Comparison of ENCODE assay signal across 19 cellular contexts in genomic region chr11:67364169-67364568, GRCh38. TPM values are rescaled to one million over a fixed set of nuclear protein-coding genes. Genes with fewer than 3 reads are reported as not detected.
DNase-seq lines count a peak whose midpoint lies in the region; ATAC-seq, FAIRE-seq and TF ChIP-seq lines count a peak whose summit lies in the region.
"Had no signal": no experiment of that assay in that cellular context is flagged by ENCODE, and none has a peak within 500 bp of the region (broad histone marks: within the 10 kb centered on the region; RNA-seq: fewer than 3 reads in every experiment).

No MANE protein-coding gene starts in this region.

- peak overlapping the region; percentile 84 for H3K27ac Mint-ChIP-seq in T-helper 17 cell
- H3K27ac Mint-ChIP-seq in naive thymus-derived CD8-positive, alpha-beta T cell = peak overlapping the region in 6 of 10 donors; percentile 14 to 87 (median 67)
- no peak overlapping the region for H3K27ac Mint-ChIP-seq in activated CD4-positive, alpha-beta memory T cell treated with anti-CD3 and anti-CD28 coated beads, Interleukin-2, amount 10 ng/mL, durations not matched to agents 7 days and 5 days

- TF ChIP-seq CTCF in D721Med (IDR thresholded peaks at IDR 0.05; ENCODE audit: insufficient read depth, missing control alignments) = no peak
- TF ChIP-seq CTCF in heart left ventricle (IDR thresholded peaks at IDR 0.05) = no peak

- intact Hi-C loops in heart left ventricle (cut with DNase I) = no loop called here

- no peak overlapping the region for H3K9ac ChIP-seq in BLaER1 treated with 17β-estradiol and CSF1 and Interleukin-3, amounts not matched to agents 10 nM and 100 nM

- peaks cover 7% of the 10 kb centered on the region for H3K36me3 Mint-ChIP-seq in T-helper 17 cell (ENCODE audit: low read depth)
- H3K36me3 Mint-ChIP-seq in naive thymus-derived CD8-positive, alpha-beta T cell = no peaks in the 10 kb centered on the region
- no peaks in the 10 kb centered on the region for H3K36me3 Mint-ChIP-seq in activated CD4-positive, alpha-beta memory T cell treated with anti-CD3 and anti-CD28 coated beads, Interleukin-2, amount 10 ng/mL, durations not matched to agents 7 days and 5 days (ENCODE audit: low read depth)

- DNase-seq in D721Med (ENCODE audit: insufficient read length, low spot score) (peak; percentile 4), T-helper 17 cell (no peak), heart left ventricle (no peak)
- no peak for DNase-seq in naive thymus-derived CD8-positive, alpha-beta T cell
- no peak for DNase-seq in effector CD8-positive, alpha-beta T cell (lab: John Stamatoyannopoulos, UW)
- no peak for DNase-seq in activated CD4-positive, alpha-beta memory T cell treated with anti-CD3 and anti-CD28 coated beads, Interleukin-2, amount 10 ng/mL, durations not matched to agents 7 days and 5 days
- DNase-seq: ACHN, Caco-2, DMS79, NCI-H1417 treated with DMSO at 0.1 percent for 48 hours, NCI-H2029 treated with DMSO at 0.1 percent for 48 hours, NCI-H510A treated with DMSO at 0.1 percent for 48 hours, SIG-M5 had no signal

- CTCF ChIA-PET in activated CD4-positive, alpha-beta memory T cell treated with anti-CD3 and anti-CD28 coated beads, Interleukin-2, amount 10 ng/mL, durations not matched to agents 7 days and 5 days (lab: Charles Lee) = interaction anchor here (0.7 to 35.2 kb wide), 4 partner anchors 7 to 64 kb away, joined by 3 to 847 read pairs (median 430); partner anchors contain the start of genes CLCF1, POLD4 and RAD9A

- H3K27me3 Mint-ChIP-seq in T-helper 17 cell = no peaks in the 10 kb centered on the region
- no peaks in the 10 kb centered on the region for H3K27me3 Mint-ChIP-seq in naive thymus-derived CD8-positive, alpha-beta T cell
- H3K27me3 Mint-ChIP-seq in activated CD4-positive, alpha-beta memory T cell treated with anti-CD3 and anti-CD28 coated beads, Interleukin-2, amount 10 ng/mL, durations not matched to agents 7 days and 5 days = peaks cover 51% of the 10 kb centered on the region

- no peak overlapping the region for H3K27ac ChIP-seq in BLaER1 treated with 17β-estradiol and CSF1 and Interleukin-3, amounts not matched to agents 10 nM and 100 nM
- no peak overlapping the region for H3K27ac ChIP-seq in heart left ventricle

- H3K4me1 Mint-ChIP-seq in T-helper 17 cell = peaks cover 66% of the 10 kb centered on the region
- peaks cover 37 to 66% (median 48%) of the 10 kb centered on the region in 4 donors for H3K4me1 Mint-ChIP-seq in naive thymus-derived CD8-positive, alpha-beta T cell
- H3K4me1 Mint-ChIP-seq in activated CD4-positive, alpha-beta memory T cell treated with anti-CD3 and anti-CD28 coated beads, Interleukin-2, amount 10 ng/mL, durations not matched to agents 7 days and 5 days = peaks cover 31% of the 10 kb centered on the region

- no peak overlapping the region for H3K4me3 ChIP-seq in BLaER1 treated with 17β-estradiol and CSF1 and Interleukin-3, amounts not matched to agents 10 nM and 100 nM
- no peak overlapping the region for H3K4me3 ChIP-seq in heart left ventricle

- peak overlapping the region; percentile 57 for H3K4me3 Mint-ChIP-seq in T-helper 17 cell
- peak overlapping the region in 5 of 10 donors; percentile 39 to 69 (median 51) for H3K4me3 Mint-ChIP-seq in naive thymus-derived CD8-positive, alpha-beta T cell
- H3K4me3 Mint-ChIP-seq in activated CD4-positive, alpha-beta memory T cell treated with anti-CD3 and anti-CD28 coated beads, Interleukin-2, amount 10 ng/mL, durations not matched to agents 7 days and 5 days = no peak overlapping the region

- WGBS in heart left ventricle, 4 donors = 86 to 97% (median 94%) methylated on average over 3 of the region's 3 CpGs

- peaks cover 44 to 56% (median 54%) of the 10 kb centered on the region in 10 experiments for H3K4me1 ChIP-seq in BLaER1 treated with 17β-estradiol and CSF1 and Interleukin-3, amounts not matched to agents 10 nM and 100 nM
- peaks cover 0 to 35% (median 22%) of the 10 kb centered on the region in 12 donors for H3K4me1 ChIP-seq in heart left ventricle
- H3K4me1 ChIP-seq: Caco-2 had no signal

- peak overlapping the region in 10 of 11 experiments; percentile 5 to 99 (median 82); a peak in 20 of 22 replicates for H3K4me2 ChIP-seq in BLaER1 treated with 17β-estradiol and CSF1 and Interleukin-3, amounts not matched to agents 10 nM and 100 nM

- POLR2A ChIA-PET in naive thymus-derived CD8-positive, alpha-beta T cell (lab: Charles Lee) = interaction anchor here (0.7 to 19.8 kb wide), 4 partner anchors 11 to 289 kb away, joined by 3 to 493 read pairs (median 14); partner anchors contain the start of genes CLCF1, POLD4 and RAD9A
- POLR2A ChIA-PET in activated CD4-positive, alpha-beta memory T cell treated with anti-CD3 and anti-CD28 coated beads, Interleukin-2, amount 10 ng/mL, durations not matched to agents 7 days and 5 days (lab: Charles Lee) = interaction anchor here (1.0 to 5.6 kb wide), 4 partner anchors 10 to 37 kb away, joined by 3 to 40 read pairs (median 4); partner anchors contain the start of gene POLD4

- no peak for TF ChIP-seq POLR2A in heart left ventricle (IDR thresholded peaks at IDR 0.05)

- no peaks in the 10 kb centered on the region for H3K9me3 ChIP-seq in BLaER1 treated with 17β-estradiol and CSF1 and Interleukin-3, amounts not matched to agents 10 nM and 100 nM (replicated peaks in 1 of 11)
- H3K9me3 ChIP-seq in T-helper 17 cell (ENCODE audit: control insufficient read depth, low read length, poor library complexity, severe bottlenecking) (no peaks in the 10 kb centered on the region), heart left ventricle (no peaks in the 10 kb centered on the region)
- H3K9me3 ChIP-seq: Caco-2 had no signal

- peaks cover 0 to 6% (median 0%) of the 10 kb centered on the region in 11 experiments; a peak in 2 of 22 replicates for H3K36me3 ChIP-seq in BLaER1 treated with 17β-estradiol and CSF1 and Interleukin-3, amounts not matched to agents 10 nM and 100 nM
- peaks cover 0 to 11% (median 0%) of the 10 kb centered on the region in 9 donors for H3K36me3 ChIP-seq in heart left ventricle

- H3K27me3 ChIP-seq in BLaER1 treated with 17β-estradiol and CSF1 and Interleukin-3, amounts not matched to agents 10 nM and 100 nM = peaks cover 0 to 22% (median 13%) of the 10 kb centered on the region in 11 experiments; a peak in 11 of 22 replicates
- H3K27me3 ChIP-seq in heart left ventricle = no peaks in the 10 kb centered on the region

- no peak for FAIRE-seq in D721Med (lab: Jason Lieb, UNC)
- FAIRE-seq: G401.6, H1, RCC 7860 had no signal

- peaks cover 0 to 34% (median 0%) of the 10 kb centered on the region in 11 experiments; a peak in 6 of 22 replicates for H4K20me1 ChIP-seq in BLaER1 treated with 17β-estradiol and CSF1 and Interleukin-3, amounts not matched to agents 10 nM and 100 nM

- peak; percentile 75 for ATAC-seq in T-helper 17 cell
- ATAC-seq in naive thymus-derived CD8-positive, alpha-beta T cell = peak in 1 of 2 donors; percentile 56
- no peak for ATAC-seq in heart left ventricle
- ATAC-seq in GM18870 (IDR thresholded peaks at IDR 0.05; ENCODE audit: unreplicated experiment) = no peak

- H3K9me3 Mint-ChIP-seq in naive thymus-derived CD8-positive, alpha-beta T cell = no peaks in the 10 kb centered on the region
- no peaks in the 10 kb centered on the region for H3K9me3 Mint-ChIP-seq in activated CD4-positive, alpha-beta memory T cell treated with anti-CD3 and anti-CD28 coated beads, Interleukin-2, amount 10 ng/mL, durations not matched to agents 7 days and 5 days

RNA-seq across cellular contexts. Expression of gene CLCF1, which starts 9.2 kb away (rescaled TPM):
- 1 to 10 TPM; 7.3 to 7.5 TPM for total RNA-seq in T-helper 17 cell
- 1 to 10 TPM; 1.1 to 1.5 TPM for total RNA-seq in naive thymus-derived CD8-positive, alpha-beta T cell
- polyA plus RNA-seq in naive thymus-derived CD8-positive, alpha-beta T cell = under 1 TPM in 1 of 3 donors, not detected in 2; 0.58 TPM
- total RNA-seq in heart left ventricle = 1 to 10 TPM in 5 of 9 donors, under 1 TPM in 4; 0.25 to 6.1 (median 1.7) TPM
- polyA plus RNA-seq in heart left ventricle = 10 to 100 TPM in 1 of 2 donors, under 1 TPM in 1; 0.99 to 17.1 TPM
- total RNA-seq in activated CD4-positive, alpha-beta memory T cell treated with anti-CD3 and anti-CD28 coated beads, Interleukin-2, amount 10 ng/mL, durations not matched to agents 7 days and 5 days = under 1 TPM; 0.65 to 0.71 TPM

RNA-seq across cellular contexts. Expression of gene POLD4, which starts 10.8 kb away (rescaled TPM):
- total RNA-seq in T-helper 17 cell = 10 to 100 TPM; 45.9 to 61.0 TPM
- total RNA-seq in naive thymus-derived CD8-positive, alpha-beta T cell = 100 to 1,000 TPM; 102 to 110 TPM
- 100 to 1,000 TPM in 2 of 3 donors, 10 to 100 TPM in 1; 87.7 to 105 (median 102) TPM for polyA plus RNA-seq in naive thymus-derived CD8-positive, alpha-beta T cell
- total RNA-seq in heart left ventricle = 100 to 1,000 TPM in 1 of 9 donors, 10 to 100 TPM in 8; 36.0 to 131 (median 57.1) TPM
- polyA plus RNA-seq in heart left ventricle = 100 to 1,000 TPM in 1 of 2 donors, 10 to 100 TPM in 1; 83.0 to 164 TPM
- 10 to 100 TPM; 74.0 to 74.1 TPM for total RNA-seq in activated CD4-positive, alpha-beta memory T cell treated with anti-CD3 and anti-CD28 coated beads, Interleukin-2, amount 10 ng/mL, durations not matched to agents 7 days and 5 days

RNA-seq across cellular contexts. Expression of gene RAD9A, which starts 27.6 kb away (rescaled TPM):
- 10 to 100 TPM; 21.5 to 40.5 TPM for total RNA-seq in T-helper 17 cell
- 10 to 100 TPM; 47.3 to 58.1 TPM for total RNA-seq in naive thymus-derived CD8-positive, alpha-beta T cell
- polyA plus RNA-seq in naive thymus-derived CD8-positive, alpha-beta T cell = 1 to 10 TPM; 6.5 to 9.4 (median 6.6) TPM
- 1 to 10 TPM; 3.5 to 9.1 (median 5.8) TPM for total RNA-seq in heart left ventricle
- 1 to 10 TPM; 7.6 to 8.0 TPM for polyA plus RNA-seq in heart left ventricle
- 10 to 100 TPM; 48.0 to 53.9 TPM for total RNA-seq in activated CD4-positive, alpha-beta memory T cell treated with anti-CD3 and anti-CD28 coated beads, Interleukin-2, amount 10 ng/mL, durations not matched to agents 7 days and 5 days

RNA-seq across cellular contexts. Expression of gene PPP1CA, which starts 37.5 kb away (rescaled TPM):
- total RNA-seq in T-helper 17 cell (100 to 1,000 TPM; 133 to 146 TPM), heart left ventricle (100 to 1,000 TPM in 7 of 9 donors, 10 to 100 TPM in 2; 90.3 to 151 (median 105) TPM)
- 100 to 1,000 TPM; 141 to 146 TPM for total RNA-seq in naive thymus-derived CD8-positive, alpha-beta T cell
- polyA plus RNA-seq in naive thymus-derived CD8-positive, alpha-beta T cell = 100 to 1,000 TPM; 357 to 518 (median 403) TPM
- polyA plus RNA-seq in heart left ventricle = 100 to 1,000 TPM in 1 of 2 donors, 10 to 100 TPM in 1; 94.4 to 207 TPM
- total RNA-seq in activated CD4-positive, alpha-beta memory T cell treated with anti-CD3 and anti-CD28 coated beads, Interleukin-2, amount 10 ng/mL, durations not matched to agents 7 days and 5 days = 100 to 1,000 TPM; 308 to 315 TPM

RNA-seq across cellular contexts. Expression of gene TBC1D10C, which starts 39.7 kb away (rescaled TPM):
- total RNA-seq in T-helper 17 cell (100 to 1,000 TPM; 251 to 262 TPM), heart left ventricle (10 to 100 TPM in 1 of 9 donors, 1 to 10 TPM in 4, under 1 TPM in 4; 0.14 to 14.2 (median 1.6) TPM)
- total RNA-seq in naive thymus-derived CD8-positive, alpha-beta T cell = 100 to 1,000 TPM; 403 to 419 TPM
- polyA plus RNA-seq in naive thymus-derived CD8-positive, alpha-beta T cell = 100 to 1,000 TPM; 231 to 307 (median 251) TPM
- under 1 TPM; 0.61 to 0.88 TPM for polyA plus RNA-seq in heart left ventricle
- 100 to 1,000 TPM; 285 to 310 TPM for total RNA-seq in activated CD4-positive, alpha-beta memory T cell treated with anti-CD3 and anti-CD28 coated beads, Interleukin-2, amount 10 ng/mL, durations not matched to agents 7 days and 5 days
- total RNA-seq: Caco-2, LHCN-M2 had no signal
